Comparison of ENCODE assay signal across 16 cellular contexts in genomic region chr6:90198758-90199425, GRCh38.
DNase-seq lines count a peak whose midpoint lies in the region; ATAC-seq and TF ChIP-seq lines count a peak whose summit lies in the region.
"Had no signal": no experiment of that assay in that cellular context is flagged by ENCODE, and none has a peak within 500 bp of the region (broad histone marks: within the 10 kb centered on the region; RNA-seq: fewer than 3 reads in every experiment).

No MANE protein-coding gene starts in this region.

- peak; percentile 54 for ATAC-seq in activated CD8-positive, alpha-beta T cell treated with anti-CD3 and anti-CD28 coated beads for 36 hours
- ATAC-seq in naive B cell (ENCODE audit: low read depth in 2 of 2): peak; percentile 25 to 32
- peak; percentile 72 for ATAC-seq in stimulated activated naive CD8-positive, alpha-beta T cell treated with anti-CD3 and anti-CD28 coated beads, Interleukin-15, amount 100 ng/mL, for 72 hours
- ATAC-seq: PC-3 had no signal

- CTCF ChIA-PET in activated naive CD4-positive, alpha-beta T cell treated with anti-CD3 and anti-CD28 coated beads for 36 hours (lab: Charles Lee): interaction anchor here (0.7 to 1.1 kb wide), 3 partner anchors 18 to 280 kb away, joined by 3 to 5 read pairs (median 3); no protein-coding TSS in a partner anchor
- CTCF ChIA-PET in activated CD8-positive, alpha-beta T cell treated with anti-CD3 and anti-CD28 coated beads for 36 hours (lab: Charles Lee): interaction anchor here (0.9 to 7.1 kb wide), 10 partner anchors 11 to 258 kb away, joined by 3 to 52 read pairs (median 4); no protein-coding TSS in a partner anchor

- DNase-seq in activated naive CD4-positive, alpha-beta T cell treated with anti-CD3 and anti-CD28 coated beads for 36 hours: peak; percentile 41
- no peak for DNase-seq in activated naive CD4-positive, alpha-beta T cell treated with Interleukin-2 at 50 U/mL for 16 hours
- peak; percentile 40 for DNase-seq in activated CD8-positive, alpha-beta T cell treated with anti-CD3 and anti-CD28 coated beads for 36 hours
- DNase-seq in naive B cell: no peak
- no peak for DNase-seq in stimulated activated naive CD8-positive, alpha-beta T cell treated with anti-CD3 and anti-CD28 coated beads, Interleukin-15, amount 100 ng/mL, for 72 hours
- no peak for DNase-seq in NCI-H128 (lab: John Stamatoyannopoulos, UW; ENCODE audit: unreplicated experiment)
- DNase-seq in UCSD-AML1 (lab: John Stamatoyannopoulos, UW; ENCODE audit: unreplicated experiment): no peak
- DNase-seq: COR-L47, EL, KBM-7, MV-4-11, NCI-H1436, NCI-H2029, NCI-H2171 treated with DMSO at 0.1 percent for 48 hours, NCI-H446 treated with DMSO at 0.1 percent for 48 hours, PC-3 had no signal

- peaks cover 89% of the 10 kb centered on the region for H3K4me1 Mint-ChIP-seq in activated naive CD4-positive, alpha-beta T cell treated with anti-CD3 and anti-CD28 coated beads for 36 hours (ENCODE audit: low read depth)
- H3K4me1 Mint-ChIP-seq in activated CD8-positive, alpha-beta T cell treated with anti-CD3 and anti-CD28 coated beads for 36 hours (ENCODE audit: low read depth): peaks cover 77% of the 10 kb centered on the region
- peaks cover 43 to 68% (median 45%) of the 10 kb centered on the region in 3 donors for H3K4me1 Mint-ChIP-seq in naive B cell
- peaks cover 89% of the 10 kb centered on the region for H3K4me1 Mint-ChIP-seq in stimulated activated naive CD8-positive, alpha-beta T cell treated with anti-CD3 and anti-CD28 coated beads, Interleukin-15, amount 100 ng/mL, for 72 hours

- peaks cover 17% of the 10 kb centered on the region for H3K9me3 Mint-ChIP-seq in activated naive CD4-positive, alpha-beta T cell treated with anti-CD3 and anti-CD28 coated beads for 36 hours
- H3K9me3 Mint-ChIP-seq in activated CD8-positive, alpha-beta T cell treated with anti-CD3 and anti-CD28 coated beads for 36 hours: peaks cover 15% of the 10 kb centered on the region
- peaks cover 5 to 26% (median 11%) of the 10 kb centered on the region in 7 donors for H3K9me3 Mint-ChIP-seq in naive B cell
- peaks cover 11 to 16% of the 10 kb centered on the region in 2 donors for H3K9me3 Mint-ChIP-seq in stimulated activated naive CD8-positive, alpha-beta T cell treated with anti-CD3 and anti-CD28 coated beads, Interleukin-15, amount 100 ng/mL, for 72 hours

- peak overlapping the region; percentile 80 for H3K27ac Mint-ChIP-seq in activated naive CD4-positive, alpha-beta T cell treated with anti-CD3 and anti-CD28 coated beads for 36 hours
- H3K27ac Mint-ChIP-seq in activated CD8-positive, alpha-beta T cell treated with anti-CD3 and anti-CD28 coated beads for 36 hours: peak overlapping the region; percentile 87
- peak overlapping the region in 5 of 6 donors; percentile 47 to 87 (median 63) for H3K27ac Mint-ChIP-seq in naive B cell
- H3K27ac Mint-ChIP-seq in stimulated activated naive CD8-positive, alpha-beta T cell treated with anti-CD3 and anti-CD28 coated beads, Interleukin-15, amount 100 ng/mL, for 72 hours: peak overlapping the region; percentile 7 to 78

- peaks cover 37% of the 10 kb centered on the region for H3K36me3 Mint-ChIP-seq in activated naive CD4-positive, alpha-beta T cell treated with anti-CD3 and anti-CD28 coated beads for 36 hours (ENCODE audit: low read depth)
- peaks cover 66% of the 10 kb centered on the region for H3K36me3 Mint-ChIP-seq in activated CD8-positive, alpha-beta T cell treated with anti-CD3 and anti-CD28 coated beads for 36 hours (ENCODE audit: low read depth)
- H3K36me3 Mint-ChIP-seq in naive B cell: peaks cover 36 to 57% of the 10 kb centered on the region in 2 donors

- POLR2A ChIA-PET in activated CD8-positive, alpha-beta T cell treated with anti-CD3 and anti-CD28 coated beads for 36 hours (lab: Charles Lee): interaction anchor here (0.7 to 1.4 kb wide), 9 partner anchors 8 to 131 kb away, joined by 3 to 6 read pairs (median 4); no protein-coding TSS in a partner anchor

- H3K4me3 Mint-ChIP-seq in activated naive CD4-positive, alpha-beta T cell treated with anti-CD3 and anti-CD28 coated beads for 36 hours: no peak overlapping the region
- no peak overlapping the region for H3K4me3 Mint-ChIP-seq in activated CD8-positive, alpha-beta T cell treated with anti-CD3 and anti-CD28 coated beads for 36 hours
- H3K4me3 Mint-ChIP-seq in naive B cell: peak overlapping the region in 1 of 8 donors; percentile 69
- H3K4me3 Mint-ChIP-seq in stimulated activated naive CD8-positive, alpha-beta T cell treated with anti-CD3 and anti-CD28 coated beads, Interleukin-15, amount 100 ng/mL, for 72 hours: peak overlapping the region; percentile 2 to 6

- H3K27me3 Mint-ChIP-seq in activated naive CD4-positive, alpha-beta T cell treated with anti-CD3 and anti-CD28 coated beads for 36 hours (ENCODE audit: low read depth): no peaks in the 10 kb centered on the region
- no peaks in the 10 kb centered on the region for H3K27me3 Mint-ChIP-seq in activated CD8-positive, alpha-beta T cell treated with anti-CD3 and anti-CD28 coated beads for 36 hours
- H3K27me3 Mint-ChIP-seq in naive B cell: no peaks in the 10 kb centered on the region
- H3K27me3 Mint-ChIP-seq in stimulated activated naive CD8-positive, alpha-beta T cell treated with anti-CD3 and anti-CD28 coated beads, Interleukin-15, amount 100 ng/mL, for 72 hours: no peaks in the 10 kb centered on the region

- no peak for TF ChIP-seq CTCF in activated CD8-positive, alpha-beta T cell treated with anti-CD3 and anti-CD28 coated beads for 36 hours (IDR thresholded peaks at IDR 0.05)

- intact Hi-C loops in activated naive CD4-positive, alpha-beta T cell treated with anti-CD3 and anti-CD28 coated beads for 36 hours (cut with micrococcal nuclease): loop anchor here (10.0 kb wide), 1 partner anchor 386 kb away; the partner anchor contains the start of gene MAP3K7
- intact Hi-C loops in activated CD8-positive, alpha-beta T cell treated with anti-CD3 and anti-CD28 coated beads for 36 hours (cut with micrococcal nuclease): loop anchor here (5.0 kb wide), 1 partner anchor 33 kb away; no protein-coding TSS in a partner anchor

Comparison
In these comparisons a context has a peak if more than half of its experiments do, and no peak if none do; other contexts are left out.
1. DNase-seq: peak in activated naive CD4-positive, alpha-beta T cell treated with anti-CD3 and anti-CD28 coated beads for 36 hours (single experiment) and activated CD8-positive, alpha-beta T cell treated with anti-CD3 and anti-CD28 coated beads for 36 hours (single experiment); none in activated naive CD4-positive, alpha-beta T cell treated with Interleukin-2 at 50 U/mL for 16 hours (single experiment), naive B cell (single experiment), stimulated activated naive CD8-positive, alpha-beta T cell treated with anti-CD3 and anti-CD28 coated beads, Interleukin-15, amount 100 ng/mL, for 72 hours (0 of 2), NCI-H128 (single experiment) and UCSD-AML1 (single experiment).
2. H3K4me3 Mint-ChIP-seq: peak in stimulated activated naive CD8-positive, alpha-beta T cell treated with anti-CD3 and anti-CD28 coated beads, Interleukin-15, amount 100 ng/mL, for 72 hours (2 of 2); none in activated naive CD4-positive, alpha-beta T cell treated with anti-CD3 and anti-CD28 coated beads for 36 hours (single experiment) and activated CD8-positive, alpha-beta T cell treated with anti-CD3 and anti-CD28 coated beads for 36 hours (single experiment).
3. Peak in every context shown above with its lines, with median percentiles within 50 percentile points of each other: H3K27ac Mint-ChIP-seq and ATAC-seq.